1 cellular context compared by ENCODE assay signal in genomic region chr4:101347267-101347556, GRCh38.
TF ChIP-seq lines count a peak whose summit lies in the region.

PPP3CA (minus strand) TSS chr4:101347526.

TF ChIP-seq in HepG2, 621 proteins besides CTCF, POLR2A, EP300 and RAD21 (continued from another document):
- TF ChIP-seq AHDC1 (CRISPR knock-in tag; IDR thresholded peaks at IDR 0.05; ENCODE audit: borderline replicate concordance) (no peak), AGO1 (IDR thresholded peaks at IDR 0.05; ENCODE audit: low read depth, low read length, poor library complexity, severe bottlenecking) (no peak), NCOA5 (CRISPR knock-in tag; IDR thresholded peaks at IDR 0.05) (no peak), ZNF431 (CRISPR knock-in tag; IDR thresholded peaks at IDR 0.05; ENCODE audit: borderline replicate concordance, low read depth) (no peak), BRCA1 (CRISPR knock-in tag; IDR thresholded peaks at IDR 0.05) (no peak), DNMT3B (CRISPR knock-in tag; conservative IDR thresholded peaks at IDR 0.05) (no peak), ZNF747 (CRISPR knock-in tag; IDR thresholded peaks at IDR 0.05; ENCODE audit: borderline replicate concordance) (no peak), ZNF619 (CRISPR knock-in tag; IDR thresholded peaks at IDR 0.05) (no peak), ZNF639 (CRISPR knock-in tag; conservative IDR thresholded peaks at IDR 0.05) (no peak), ZBTB20 (CRISPR knock-in tag; IDR thresholded peaks at IDR 0.05; ENCODE audit: borderline replicate concordance, low read depth) (no peak), GPBP1L1 (CRISPR knock-in tag; IDR thresholded peaks at IDR 0.05) (no peak), NR2F6 (IDR thresholded peaks at IDR 0.05) (no peak), NR2F6 (CRISPR knock-in tag; IDR thresholded peaks at IDR 0.05) (no peak), ATF5 (CRISPR knock-in tag; IDR thresholded peaks at IDR 0.05; ENCODE audit: low read depth) (no peak), CENPBD1 (CRISPR knock-in tag; IDR thresholded peaks at IDR 0.05; ENCODE audit: borderline replicate concordance, low read depth) (no peak), HOXA7 (CRISPR knock-in tag; IDR thresholded peaks at IDR 0.05) (no peak), ZNF274 (CRISPR knock-in tag; IDR thresholded peaks at IDR 0.05) (no peak; the same call in 1 of the 2 replicates), ZNF574 (CRISPR knock-in tag; IDR thresholded peaks at IDR 0.05) (no peak; the same call in none of the 2 replicates)
